ENCODE assay signal across 1 cellular context in genomic region chr1:93345633-93346471, GRCh38.
TF ChIP-seq lines count a peak whose summit lies in the region.

TSS of gene DR1 (plus strand) at chr1:93345907. CDS start at chr1:93346646, 739 bp downstream.

TF ChIP-seq in HepG2, 621 proteins besides CTCF, POLR2A, EP300 and RAD21 (continued from another document and continues in another):
- no peak for TF ChIP-seq BRCA1 (CRISPR knock-in tag; IDR thresholded peaks at IDR 0.05)
- no peak for TF ChIP-seq RBM22 (optimal IDR thresholded peaks at IDR 0.05; ENCODE audit: low read length)
- TF ChIP-seq ZNF280B (CRISPR knock-in tag; IDR thresholded peaks at IDR 0.05; ENCODE audit: borderline replicate concordance) = peak; percentile 86
- TF ChIP-seq ZNF660 (CRISPR knock-in tag; IDR thresholded peaks at IDR 0.05; ENCODE audit: borderline replicate concordance, low read depth) = 0 out of 2 replicates have a peak, but pooled peaks have one; percentile 38
- no peak; the same call in 1 of the 2 replicates for TF ChIP-seq JUNB (CRISPR knock-in tag; IDR thresholded peaks at IDR 0.05; ENCODE audit: borderline replicate concordance)
- TF ChIP-seq AHR (CRISPR knock-in tag; IDR thresholded peaks at IDR 0.05) = peak; percentile 97
- 0 out of 2 replicates have a peak, but pooled peaks have one; percentile 7 for TF ChIP-seq ZNF264 (CRISPR knock-in tag; IDR thresholded peaks at IDR 0.05)
- no peak; the same call in 1 of the 2 replicates for TF ChIP-seq ZNF253 (CRISPR knock-in tag; IDR thresholded peaks at IDR 0.05; ENCODE audit: borderline replicate concordance)
- TF ChIP-seq ATF7-NPFF (CRISPR knock-in tag; IDR thresholded peaks at IDR 0.05; ENCODE audit: low read depth) = peak; percentile 83
- peak; percentile 80; the same call in 1 of the 2 replicates for TF ChIP-seq ZBTB7A (CRISPR knock-in tag; IDR thresholded peaks at IDR 0.05)
- TF ChIP-seq SRF (IDR thresholded peaks at IDR 0.05; ENCODE audit: low read depth, low read length) = no peak
- peak; percentile 78; the same call in 1 of the 2 replicates for TF ChIP-seq ZNF768 (CRISPR knock-in tag; IDR thresholded peaks at IDR 0.05)
- TF ChIP-seq TFDP1 (CRISPR knock-in tag; IDR thresholded peaks at IDR 0.05; ENCODE audit: borderline replicate concordance) = peak; percentile 92; the same call in 1 of the 2 replicates
- TF ChIP-seq RFX1 (IDR thresholded peaks at IDR 0.05) = no peak
- peak; percentile 85 for TF ChIP-seq ZNF501 (CRISPR knock-in tag; IDR thresholded peaks at IDR 0.05)
- TF ChIP-seq ZNF75D (CRISPR knock-in tag; IDR thresholded peaks at IDR 0.05; ENCODE audit: borderline replicate concordance) = no peak
- 0 out of 2 replicates have a peak, but pooled peaks have one; percentile 81 for TF ChIP-seq ZNF318 (CRISPR knock-in tag; IDR thresholded peaks at IDR 0.05)
- TF ChIP-seq ZNF496 (CRISPR knock-in tag; IDR thresholded peaks at IDR 0.05; ENCODE audit: insufficient replicate concordance) = no peak
- no peak for TF ChIP-seq NFIB (CRISPR knock-in tag; IDR thresholded peaks at IDR 0.05; ENCODE audit: borderline replicate concordance)
- TF ChIP-seq ATM (IDR thresholded peaks at IDR 0.05; ENCODE audit: borderline replicate concordance) = no peak
- 0 out of 2 replicates have a peak, but pooled peaks have one; percentile 52 for TF ChIP-seq NAIF1 (CRISPR knock-in tag; IDR thresholded peaks at IDR 0.05; ENCODE audit: borderline replicate concordance)
- TF ChIP-seq ZNF121 (CRISPR knock-in tag; IDR thresholded peaks at IDR 0.05) = peak; percentile 68; the same call in 1 of the 2 replicates
- TF ChIP-seq ZNF367 (CRISPR knock-in tag; IDR thresholded peaks at IDR 0.05; ENCODE audit: borderline replicate concordance) = no peak
- peak; percentile 77; the same call in 1 of the 2 replicates for TF ChIP-seq NCOA1 (CRISPR knock-in tag; IDR thresholded peaks at IDR 0.05)
- no peak for TF ChIP-seq ZNF101 (CRISPR knock-in tag; IDR thresholded peaks at IDR 0.05; ENCODE audit: borderline replicate concordance, low read depth)
- peak; percentile 43; the same call in 1 of the 2 replicates for TF ChIP-seq TOPORS (CRISPR knock-in tag; IDR thresholded peaks at IDR 0.05)
- TF ChIP-seq SOX5 (CRISPR knock-in tag; IDR thresholded peaks at IDR 0.05; ENCODE audit: borderline replicate concordance) = peak; percentile 78; the same call in 1 of the 2 replicates
- TF ChIP-seq ZKSCAN8 (CRISPR knock-in tag; IDR thresholded peaks at IDR 0.05; ENCODE audit: borderline replicate concordance) = peak; percentile 67; the same call in 1 of the 2 replicates
- TF ChIP-seq RXRA (CRISPR knock-in tag; IDR thresholded peaks at IDR 0.05) = peak; percentile 87
- TF ChIP-seq MED13 (CRISPR knock-in tag; IDR thresholded peaks at IDR 0.05) = no peak; the same call in 1 of the 2 replicates
- peak; percentile 85; the same call in 1 of the 2 replicates for TF ChIP-seq DNMT3B (CRISPR knock-in tag; conservative IDR thresholded peaks at IDR 0.05)
- no peak for TF ChIP-seq ZNF782 (CRISPR knock-in tag; IDR thresholded peaks at IDR 0.05; ENCODE audit: borderline replicate concordance)
- TF ChIP-seq SMC3 (IDR thresholded peaks at IDR 0.05; ENCODE audit: low read length) = no peak
- TF ChIP-seq ZNF616 (CRISPR knock-in tag; IDR thresholded peaks at IDR 0.05; ENCODE audit: low read depth) = peak; percentile 76; the same call in 1 of the 2 replicates
- TF ChIP-seq ZNF382 (CRISPR knock-in tag; IDR thresholded peaks at IDR 0.05; ENCODE audit: borderline replicate concordance) = no peak
- peak; percentile 77; the same call in 1 of the 2 replicates for TF ChIP-seq MIER3 (CRISPR knock-in tag; IDR thresholded peaks at IDR 0.05; ENCODE audit: borderline replicate concordance)
- TF ChIP-seq MBNL3 (CRISPR knock-in tag; conservative IDR thresholded peaks at IDR 0.05) = no peak
- TF ChIP-seq CCDC6 (CRISPR knock-in tag; IDR thresholded peaks at IDR 0.05) = peak; percentile 83; the same call in 1 of the 2 replicates
- TF ChIP-seq ARNT2 (CRISPR knock-in tag; IDR thresholded peaks at IDR 0.05; ENCODE audit: low read depth) = peak; percentile 89
- TF ChIP-seq SOX13 (IDR thresholded peaks at IDR 0.05) = peak; percentile 36; the same call in 1 of the 2 replicates
- peak in 1 of 2 experiments; percentile 67; a peak in 1 of 4 replicates for TF ChIP-seq SOX13 (CRISPR knock-in tag; conservative IDR thresholded peaks at IDR 0.05 in 1 of 2, IDR thresholded peaks at IDR 0.05 in 1 of 2)
- TF ChIP-seq ZNF724P (CRISPR knock-in tag; IDR thresholded peaks at IDR 0.05; ENCODE audit: borderline replicate concordance) = peak; percentile 86
- no peak for TF ChIP-seq FIP1L1 (IDR thresholded peaks at IDR 0.05; ENCODE audit: borderline replicate concordance, insufficient read depth, low read depth, low read length)
- no peak; the same call in 1 of the 2 replicates for TF ChIP-seq STAT5B (CRISPR knock-in tag; IDR thresholded peaks at IDR 0.05)
- TF ChIP-seq CREM (IDR thresholded peaks at IDR 0.05) = peak; percentile 64
- no peak for TF ChIP-seq CREM (CRISPR knock-in tag; IDR thresholded peaks at IDR 0.05)
- TF ChIP-seq YY1 (IDR thresholded peaks at IDR 0.05; ENCODE audit: insufficient read depth, insufficient replicate concordance, low read depth, low read length) = peak; percentile 87
- no peak for TF ChIP-seq TEF (CRISPR knock-in tag; IDR thresholded peaks at IDR 0.05)
- no peak for TF ChIP-seq LCORL (IDR thresholded peaks at IDR 0.05)
- peak; percentile 87 for TF ChIP-seq LCORL (CRISPR knock-in tag; IDR thresholded peaks at IDR 0.05)
- 0 out of 2 replicates have a peak, but pooled peaks have one; percentile 38 for TF ChIP-seq RNF2 (conservative IDR thresholded peaks at IDR 0.05; ENCODE audit: low read depth)
- no peak; the same call in none of the 2 replicates for TF ChIP-seq ISL2 (CRISPR knock-in tag; IDR thresholded peaks at IDR 0.05)
- no peak for TF ChIP-seq XBP1 (CRISPR knock-in tag; IDR thresholded peaks at IDR 0.05)
- TF ChIP-seq BORCS8-MEF2B (CRISPR knock-in tag; IDR thresholded peaks at IDR 0.05) = peak; percentile 94
- no peak for TF ChIP-seq PBX2 (CRISPR knock-in tag; IDR thresholded peaks at IDR 0.05)
